8 cellular contexts compared by ENCODE assay signal in the genomic region with DNA sequence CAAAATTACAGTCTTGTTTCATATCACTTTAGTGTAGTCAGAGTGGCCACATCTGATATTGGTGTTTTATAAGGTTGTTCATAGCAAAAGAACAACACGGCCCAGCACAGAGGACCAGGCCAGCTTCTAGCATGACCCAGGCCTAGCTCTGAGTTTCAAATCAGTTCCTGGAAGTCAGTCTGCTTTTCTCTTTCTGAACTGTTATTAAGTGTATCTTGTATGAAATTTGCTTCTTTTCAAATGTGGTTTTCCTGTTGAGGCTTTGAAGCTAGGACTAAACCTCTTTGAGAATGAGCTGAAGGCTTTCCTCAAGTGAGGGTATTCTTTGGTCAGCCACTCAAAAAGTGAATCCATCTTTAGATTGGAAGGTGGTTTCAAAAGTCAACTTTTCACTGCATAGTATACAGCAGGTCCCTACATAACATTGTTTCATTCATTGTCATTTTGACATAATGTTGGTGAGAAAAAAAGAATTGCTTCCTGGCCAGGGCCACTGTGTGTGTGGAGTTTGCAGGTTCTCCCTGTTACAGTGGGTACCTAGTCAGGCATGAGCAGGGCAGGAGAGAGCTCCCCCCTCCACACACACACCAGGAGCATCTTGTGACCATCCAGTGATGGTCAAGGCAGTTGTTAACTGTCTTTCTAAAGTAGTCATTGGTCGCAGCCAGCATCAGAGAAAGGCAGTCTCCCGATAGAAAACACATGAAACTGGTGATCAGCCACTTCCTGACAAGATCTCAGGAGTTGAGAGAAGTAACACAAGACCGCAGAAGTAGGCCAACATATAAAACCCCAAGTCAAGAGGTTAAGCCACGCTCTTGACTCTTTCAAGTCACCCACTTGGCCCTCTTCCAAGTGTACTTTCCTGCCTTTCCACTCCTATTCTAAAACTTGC. TPM values are rescaled to one million over a fixed set of nuclear protein-coding genes. Genes with fewer than 3 reads are reported as not detected.
DNase-seq lines count a peak whose midpoint lies in the region; ATAC-seq, FAIRE-seq and TF ChIP-seq lines count a peak whose summit lies in the region.

No MANE protein-coding gene starts in this region.

- peaks cover 10% of the 10 kb centered on the region for H3K79me1 ChIP-seq in mesenchymal stem cell (replicated peaks; ENCODE audit: low read length, poor library complexity, severe bottlenecking)

- H2BK12ac ChIP-seq in mesenchymal stem cell (ENCODE audit: low read length in 2 of 2), result no peak overlapping the region

- H2AK5ac ChIP-seq in mesenchymal stem cell (ENCODE audit: low read length, severe bottlenecking), result no peak overlapping the region

- no peak overlapping the region for H2BK15ac ChIP-seq in mesenchymal stem cell (ENCODE audit: low read depth, poor library complexity, severe bottlenecking)

- H3K4ac ChIP-seq in mesenchymal stem cell (ENCODE audit: low read depth in 1 of 2, low read length in 2 of 2), result no peak overlapping the region

- no peak overlapping the region for H2AFZ ChIP-seq in mesenchymal stem cell (ENCODE audit: low read depth, low read length)

- DNase-seq in GM18507 (ENCODE audit: extremely low spot score, insufficient read length, low read depth) (no peak), mesenchymal stem cell (peak; percentile 70), NCI-H82 treated with DMSO at 0.1 percent for 48 hours (lab: John Stamatoyannopoulos, UW; ENCODE audit: unreplicated experiment) (no peak), H7 (no peak), cerebellar cortex (ENCODE audit: low spot score) (no peak), WERI-Rb-1 (no peak)
- peak; percentile 38 for DNase-seq in activated CD4-positive, alpha-beta T cell treated with anti-CD3 and anti-CD28 coated beads for 48 hours

- H3K23ac ChIP-seq in mesenchymal stem cell (ENCODE audit: low read length in 2 of 2), result no peak overlapping the region

- no peak for TF ChIP-seq CTCF in WERI-Rb-1 (IDR thresholded peaks at IDR 0.05; ENCODE audit: low read depth, low read length)

- no peak overlapping the region for H3K4me2 ChIP-seq in mesenchymal stem cell (ENCODE audit: low read length, poor library complexity, severe bottlenecking)

- H3K4me1 ChIP-seq in mesenchymal stem cell (ENCODE audit: control insufficient read depth, insufficient read depth, low read depth, low read length), result no peaks in the 10 kb centered on the region

- H3K9ac ChIP-seq in mesenchymal stem cell (ENCODE audit: low read length), result no peak overlapping the region

- H3K27me3 ChIP-seq in mesenchymal stem cell (ENCODE audit: control insufficient read depth in 1 of 2, insufficient read depth in 1 of 2, low read length in 2 of 2), result no peaks in the 10 kb centered on the region
- H3K27me3 ChIP-seq in H7 (ENCODE audit: control insufficient read depth, insufficient read depth, low read length), result no peaks in the 10 kb centered on the region
- H3K27me3 ChIP-seq in WERI-Rb-1 (ENCODE audit: insufficient read depth, low read depth, severe bottlenecking), result no peaks in the 10 kb centered on the region

- WGBS in mesenchymal stem cell, result 60% methylated on average over 5 of the region's 5 CpGs

- FAIRE-seq in GM18507 (lab: Jason Lieb, UNC), result peak; percentile 81

- ATAC-seq in HG03175 (IDR thresholded peaks at IDR 0.05; ENCODE audit: unreplicated experiment), result peak; percentile 47

- no peak overlapping the region for H2BK120ac ChIP-seq in mesenchymal stem cell (ENCODE audit: low read depth, low read length)

- H3K9me3 ChIP-seq in mesenchymal stem cell (ENCODE audit: control insufficient read depth, low read length) (no peaks in the 10 kb centered on the region), WERI-Rb-1 (ENCODE audit: severe bottlenecking) (no peaks in the 10 kb centered on the region)

- H3K36me3 ChIP-seq in mesenchymal stem cell (ENCODE audit: control insufficient read depth in 1 of 2, insufficient read depth in 2 of 2, low read depth in 1 of 2, low read length in 2 of 2), result peaks cover 0 to 13% of the 10 kb centered on the region in 2 experiments
- H3K36me3 ChIP-seq in H7 (replicated peaks; ENCODE audit: control insufficient read depth, insufficient read depth, low read length), result no peaks in the 10 kb centered on the region
- no peaks in the 10 kb centered on the region for H3K36me3 ChIP-seq in WERI-Rb-1

- H3K14ac ChIP-seq in mesenchymal stem cell (ENCODE audit: low read length in 2 of 2), result peak overlapping the region in 1 of 2 experiments; percentile 86

- no peak overlapping the region for H3K4me3 ChIP-seq in mesenchymal stem cell (ENCODE audit: insufficient read depth in 1 of 2, low read depth in 1 of 2, low read length in 2 of 2)
- no peak overlapping the region for H3K4me3 ChIP-seq in H7 (ENCODE audit: insufficient read depth, low read depth, low read length)
- H3K4me3 ChIP-seq in WERI-Rb-1 (ENCODE audit: low read depth, low read length), result no peak overlapping the region

- no peak overlapping the region for H2BK5ac ChIP-seq in mesenchymal stem cell (ENCODE audit: low read depth, low read length, poor library complexity, severe bottlenecking)

- no peak overlapping the region for H3K27ac ChIP-seq in mesenchymal stem cell (ENCODE audit: low read length, poor library complexity, severe bottlenecking)
- H3K27ac ChIP-seq in WERI-Rb-1, result no peak overlapping the region

- H4K8ac ChIP-seq in mesenchymal stem cell (ENCODE audit: low read length), result no peak overlapping the region

- H3K18ac ChIP-seq in mesenchymal stem cell (ENCODE audit: low read depth in 1 of 2, low read length in 2 of 2), result peak overlapping the region in 1 of 2 experiments; percentile 74

- H4K91ac ChIP-seq in mesenchymal stem cell (ENCODE audit: low read length), result no peak overlapping the region

RNA-seq across cellular contexts. Expression of gene ACAA2, which starts 6.7 kb away (rescaled TPM):
- polyA plus RNA-seq in mesenchymal stem cell (2013, experiment 1 of 2), result 34.3 TPM
- polyA plus RNA-seq in mesenchymal stem cell (2013, experiment 2 of 2), result 35.9 TPM
- 112 and 123 TPM in 2 replicates for total RNA-seq in H7 (2014; rRNA removed; shearing (Covaris generic))

Comparison
In these comparisons a context has a peak if more than half of its experiments do, and no peak if none do; other contexts are left out.
1. DNase-seq: peak in activated CD4-positive, alpha-beta T cell treated with anti-CD3 and anti-CD28 coated beads for 48 hours (single experiment) and mesenchymal stem cell (single experiment); none in GM18507 (single experiment), NCI-H82 treated with DMSO at 0.1 percent for 48 hours (single experiment), H7 (single experiment), cerebellar cortex (single experiment) and WERI-Rb-1 (single experiment).